Comparison of ENCODE assay signal across 8 cellular contexts in genomic region chr4:38866973-38867477, GRCh38. TPM values are rescaled to one million over a fixed set of nuclear protein-coding genes. Genes with fewer than 3 reads are reported as not detected.
DNase-seq lines count a peak whose midpoint lies in the region; ATAC-seq lines count a peak whose summit lies in the region.

No MANE protein-coding gene starts in this region.

- H3K4me1 ChIP-seq in iPS-18a (ENCODE audit: control insufficient read depth, low read depth, low read length) (peaks cover 6% of the 10 kb centered on the region), thymus (ENCODE audit: control insufficient read depth, insufficient read depth, low read length) (no peaks in the 10 kb centered on the region)

- H3K27me3 ChIP-seq in iPS-18a (ENCODE audit: control insufficient read depth, insufficient read depth, low read length), result peaks cover 4% of the 10 kb centered on the region
- H3K27me3 ChIP-seq in thymus (ENCODE audit: control insufficient read depth, insufficient read depth), result peaks cover 4% of the 10 kb centered on the region

- no peak for ATAC-seq in HG02840 (IDR thresholded peaks at IDR 0.05; ENCODE audit: low FRiP score, unreplicated experiment)

- H3K4me3 ChIP-seq in iPS-18a (ENCODE audit: low read length) (peak overlapping the region; percentile 81), thymus (ENCODE audit: low read length) (peak overlapping the region; percentile 49)

- WGBS in thymus, result 66% methylated on average over 11 of the region's 11 CpGs

- H3K4me1 Mint-ChIP-seq in activated T-cell treated with anti-CD3 and anti-CD28 coated beads, Interleukin-2, amount 50 U/mL, for 24 hours (ENCODE audit: low read depth), result peaks cover 14% of the 10 kb centered on the region
- peaks cover 7% of the 10 kb centered on the region for H3K4me1 Mint-ChIP-seq in activated CD4-positive, alpha-beta memory T cell treated with anti-CD3 and anti-CD28 coated beads for 36 hours (ENCODE audit: low read depth)

- H3K36me3 ChIP-seq in iPS-18a (ENCODE audit: control insufficient read depth, low read depth, low read length) (no peaks in the 10 kb centered on the region), thymus (ENCODE audit: control insufficient read depth, insufficient read depth) (no peaks in the 10 kb centered on the region)

- H3K9me3 Mint-ChIP-seq in activated T-cell treated with anti-CD3 and anti-CD28 coated beads, Interleukin-2, amount 50 U/mL, for 24 hours, result no peaks in the 10 kb centered on the region
- H3K9me3 Mint-ChIP-seq in activated CD4-positive, alpha-beta memory T cell treated with anti-CD3 and anti-CD28 coated beads for 36 hours, result no peaks in the 10 kb centered on the region

- intact Hi-C loops in activated CD4-positive, alpha-beta memory T cell treated with anti-CD3 and anti-CD28 coated beads for 36 hours (cut with micrococcal nuclease), result no loop called here

- peak overlapping the region; percentile 59 for H3K9ac ChIP-seq in iPS-18a (ENCODE audit: low read length)

- H3K27ac ChIP-seq in iPS-18a (ENCODE audit: low read length), result no peak overlapping the region
- H3K27ac ChIP-seq in thymus (ENCODE audit: low read depth), result peak overlapping the region; percentile 15

- no peak overlapping the region for H3K27ac Mint-ChIP-seq in activated T-cell treated with anti-CD3 and anti-CD28 coated beads, Interleukin-2, amount 50 U/mL, for 24 hours
- no peak overlapping the region for H3K27ac Mint-ChIP-seq in activated CD4-positive, alpha-beta memory T cell treated with anti-CD3 and anti-CD28 coated beads for 36 hours

- H3K9me3 ChIP-seq in iPS-18a (ENCODE audit: control insufficient read depth, low read depth, low read length) (no peaks in the 10 kb centered on the region), thymus (ENCODE audit: control insufficient read depth) (no peaks in the 10 kb centered on the region)

- H3K36me3 Mint-ChIP-seq in activated T-cell treated with anti-CD3 and anti-CD28 coated beads, Interleukin-2, amount 50 U/mL, for 24 hours (ENCODE audit: low read depth), result no peaks in the 10 kb centered on the region
- H3K36me3 Mint-ChIP-seq in activated CD4-positive, alpha-beta memory T cell treated with anti-CD3 and anti-CD28 coated beads for 36 hours, result no peaks in the 10 kb centered on the region

- POLR2A ChIA-PET in activated CD4-positive, alpha-beta memory T cell treated with anti-CD3 and anti-CD28 coated beads for 36 hours (lab: Charles Lee), result no interaction called here

- CTCF ChIA-PET in activated CD4-positive, alpha-beta memory T cell treated with anti-CD3 and anti-CD28 coated beads for 36 hours (lab: Charles Lee), result interaction anchor here (0.7 to 1.4 kb wide), 2 partner anchors 11 to 109 kb away, joined by 3 to 6 read pairs; partner anchors contain the start of gene TLR6

- H3K4me3 Mint-ChIP-seq in activated T-cell treated with anti-CD3 and anti-CD28 coated beads, Interleukin-2, amount 50 U/mL, for 24 hours, result peak overlapping the region; percentile 68
- H3K4me3 Mint-ChIP-seq in activated CD4-positive, alpha-beta memory T cell treated with anti-CD3 and anti-CD28 coated beads for 36 hours, result peak overlapping the region; percentile 59

- no peak for DNase-seq in activated T-cell treated with anti-CD3 and anti-CD28 coated beads, Interleukin-2, amount 50 U/mL, for 24 hours
- DNase-seq in activated T-cell treated with anti-CD3 and anti-CD28 coated beads for 4 hours (no peak), GM03348 (ENCODE audit: low spot score) (no peak)
- DNase-seq in activated CD4-positive, alpha-beta memory T cell treated with anti-CD3 and anti-CD28 coated beads for 36 hours, result no peak
- no peak for DNase-seq in stimulated activated CD4-positive, alpha-beta T cell treated with anti-CD3 and anti-CD28 coated beads, Interleukin-12 subunit alpha, Interleukin-12 subunit beta, amount 100 ng/mL, for 4 hours

- peaks cover 22% of the 10 kb centered on the region for H3K27me3 Mint-ChIP-seq in activated T-cell treated with anti-CD3 and anti-CD28 coated beads, Interleukin-2, amount 50 U/mL, for 24 hours
- H3K27me3 Mint-ChIP-seq in activated CD4-positive, alpha-beta memory T cell treated with anti-CD3 and anti-CD28 coated beads for 36 hours, result peaks cover 27% of the 10 kb centered on the region

RNA-seq across cellular contexts. Expression of gene FAM114A1, which starts 0.6 kb away (rescaled TPM):
- under 1 TPM; 0.50 to 0.65 TPM for total RNA-seq in activated CD4-positive, alpha-beta memory T cell treated with anti-CD3 and anti-CD28 coated beads for 36 hours
- polyA plus RNA-seq in thymus, result 7.3 TPM

RNA-seq across cellular contexts. Expression of gene TLR6, which starts 10.4 kb away (rescaled TPM):
- total RNA-seq in activated CD4-positive, alpha-beta memory T cell treated with anti-CD3 and anti-CD28 coated beads for 36 hours, result 1 to 10 TPM; 1.4 to 2.2 TPM
- polyA plus RNA-seq in thymus, result 1.6 TPM
